Comparison of ENCODE assay signal across 1 cellular context in the genomic region with DNA sequence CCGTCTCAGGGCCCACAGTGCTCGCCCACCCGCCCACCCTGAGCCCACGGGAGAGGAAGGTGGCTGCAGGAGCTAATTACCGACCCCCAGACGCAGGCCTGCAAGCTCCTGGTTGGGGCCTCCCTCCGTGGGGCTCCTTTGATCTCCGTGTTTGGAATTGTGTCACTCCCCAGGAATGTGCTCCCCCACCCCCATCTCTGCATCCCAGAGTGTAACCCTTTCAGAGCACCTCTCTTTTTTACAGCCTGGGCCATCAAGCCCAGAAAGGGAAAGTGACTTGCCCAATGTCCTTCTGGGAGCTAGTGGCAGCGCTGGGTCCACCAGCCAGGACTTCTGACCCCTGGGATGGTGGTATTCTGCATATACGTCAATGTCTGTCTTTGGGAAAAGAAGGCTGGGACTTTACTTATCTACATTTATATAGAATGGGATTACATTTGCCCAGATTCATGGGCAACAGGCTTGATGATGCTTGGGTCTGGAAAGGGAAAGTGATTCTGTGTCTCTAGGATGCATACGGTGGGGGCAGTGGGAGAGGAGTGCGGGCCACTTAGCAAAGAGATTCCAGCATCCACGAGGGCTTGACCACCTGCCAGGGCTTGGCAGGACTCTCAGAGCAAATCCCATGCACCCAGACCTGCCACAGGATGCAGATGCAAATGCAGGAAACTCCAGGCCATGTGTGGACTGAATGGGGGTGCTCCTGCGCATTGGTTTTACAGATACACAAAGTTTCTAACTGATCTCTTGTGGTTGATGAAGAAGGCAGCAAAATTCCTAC.
TF ChIP-seq lines count a peak whose summit lies in the region.

No MANE protein-coding gene starts in this region.

TF ChIP-seq in GM23338, 12 proteins besides CTCF, POLR2A, EP300 and RAD21:
- TF ChIP-seq, protein P1, sequence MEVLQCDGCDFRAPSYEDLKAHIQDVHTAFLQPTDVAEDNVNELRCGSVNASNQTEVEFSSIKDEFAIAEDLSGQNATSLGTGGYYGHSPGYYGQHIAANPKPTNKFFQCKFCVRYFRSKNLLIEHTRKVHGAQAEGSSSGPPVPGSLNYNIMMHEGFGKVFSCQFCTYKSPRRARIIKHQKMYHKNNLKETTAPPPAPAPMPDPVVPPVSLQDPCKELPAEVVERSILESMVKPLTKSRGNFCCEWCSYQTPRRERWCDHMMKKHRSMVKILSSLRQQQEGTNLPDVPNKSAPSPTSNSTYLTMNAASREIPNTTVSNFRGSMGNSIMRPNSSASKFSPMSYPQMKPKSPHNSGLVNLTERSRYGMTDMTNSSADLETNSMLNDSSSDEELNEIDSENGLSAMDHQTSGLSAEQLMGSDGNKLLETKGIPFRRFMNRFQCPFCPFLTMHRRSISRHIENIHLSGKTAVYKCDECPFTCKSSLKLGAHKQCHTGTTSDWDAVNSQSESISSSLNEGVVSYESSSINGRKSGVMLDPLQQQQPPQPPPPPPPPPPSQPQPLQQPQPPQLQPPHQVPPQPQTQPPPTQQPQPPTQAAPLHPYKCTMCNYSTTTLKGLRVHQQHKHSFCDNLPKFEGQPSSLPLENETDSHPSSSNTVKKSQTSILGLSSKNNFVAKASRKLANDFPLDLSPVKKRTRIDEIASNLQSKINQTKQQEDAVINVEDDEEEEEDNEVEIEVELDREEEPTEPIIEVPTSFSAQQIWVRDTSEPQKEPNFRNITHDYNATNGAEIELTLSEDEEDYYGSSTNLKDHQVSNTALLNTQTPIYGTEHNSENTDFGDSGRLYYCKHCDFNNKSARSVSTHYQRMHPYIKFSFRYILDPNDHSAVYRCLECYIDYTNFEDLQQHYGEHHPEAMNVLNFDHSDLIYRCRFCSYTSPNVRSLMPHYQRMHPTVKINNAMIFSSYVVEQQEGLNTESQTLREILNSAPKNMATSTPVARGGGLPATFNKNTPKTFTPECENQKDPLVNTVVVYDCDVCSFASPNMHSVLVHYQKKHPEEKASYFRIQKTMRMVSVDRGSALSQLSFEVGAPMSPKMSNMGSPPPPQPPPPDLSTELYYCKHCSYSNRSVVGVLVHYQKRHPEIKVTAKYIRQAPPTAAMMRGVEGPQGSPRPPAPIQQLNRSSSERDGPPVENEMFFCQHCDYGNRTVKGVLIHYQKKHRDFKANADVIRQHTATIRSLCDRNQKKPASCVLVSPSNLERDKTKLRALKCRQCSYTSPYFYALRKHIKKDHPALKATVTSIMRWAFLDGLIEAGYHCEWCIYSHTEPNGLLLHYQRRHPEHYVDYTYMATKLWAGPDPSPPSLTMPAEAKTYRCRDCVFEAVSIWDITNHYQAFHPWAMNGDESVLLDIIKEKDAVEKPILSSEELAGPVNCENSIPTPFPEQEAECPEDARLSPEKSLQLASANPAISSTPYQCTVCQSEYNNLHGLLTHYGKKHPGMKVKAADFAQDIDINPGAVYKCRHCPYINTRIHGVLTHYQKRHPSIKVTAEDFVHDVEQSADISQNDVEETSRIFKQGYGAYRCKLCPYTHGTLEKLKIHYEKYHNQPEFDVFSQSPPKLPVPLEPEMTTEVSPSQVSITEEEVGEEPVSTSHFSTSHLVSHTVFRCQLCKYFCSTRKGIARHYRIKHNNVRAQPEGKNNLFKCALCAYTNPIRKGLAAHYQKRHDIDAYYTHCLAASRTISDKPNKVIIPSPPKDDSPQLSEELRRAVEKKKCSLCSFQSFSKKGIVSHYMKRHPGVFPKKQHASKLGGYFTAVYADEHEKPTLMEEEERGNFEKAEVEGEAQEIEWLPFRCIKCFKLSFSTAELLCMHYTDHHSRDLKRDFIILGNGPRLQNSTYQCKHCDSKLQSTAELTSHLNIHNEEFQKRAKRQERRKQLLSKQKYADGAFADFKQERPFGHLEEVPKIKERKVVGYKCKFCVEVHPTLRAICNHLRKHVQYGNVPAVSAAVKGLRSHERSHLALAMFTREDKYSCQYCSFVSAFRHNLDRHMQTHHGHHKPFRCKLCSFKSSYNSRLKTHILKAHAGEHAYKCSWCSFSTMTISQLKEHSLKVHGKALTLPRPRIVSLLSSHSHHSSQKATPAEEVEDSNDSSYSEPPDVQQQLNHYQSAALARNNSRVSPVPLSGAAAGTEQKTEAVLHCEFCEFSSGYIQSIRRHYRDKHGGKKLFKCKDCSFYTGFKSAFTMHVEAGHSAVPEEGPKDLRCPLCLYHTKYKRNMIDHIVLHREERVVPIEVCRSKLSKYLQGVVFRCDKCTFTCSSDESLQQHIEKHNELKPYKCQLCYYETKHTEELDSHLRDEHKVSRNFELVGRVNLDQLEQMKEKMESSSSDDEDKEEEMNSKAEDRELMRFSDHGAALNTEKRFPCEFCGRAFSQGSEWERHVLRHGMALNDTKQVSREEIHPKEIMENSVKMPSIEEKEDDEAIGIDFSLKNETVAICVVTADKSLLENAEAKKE (CRISPR knock-in tag; IDR thresholded peaks at IDR 0.05): no peak
- TF ChIP-seq POLR2AphosphoS5 (IDR thresholded peaks at IDR 0.05; ENCODE audit: low read depth) (no peak), STAT1 (IDR thresholded peaks at IDR 0.05; ENCODE audit: unreplicated experiment) (no peak), JUNB (IDR thresholded peaks at IDR 0.05; ENCODE audit: unreplicated experiment) (no peak), ZNF114 (CRISPR knock-in tag; IDR thresholded peaks at IDR 0.05) (no peak), NANOG (IDR thresholded peaks at IDR 0.05; ENCODE audit: borderline replicate concordance) (no peak), CREB1 (CRISPR knock-in tag; IDR thresholded peaks at IDR 0.05; ENCODE audit: low read depth) (no peak), EZH2phosphoT487 (IDR thresholded peaks at IDR 0.05; ENCODE audit: unreplicated experiment) (no peak), EZH2 (IDR thresholded peaks at IDR 0.05; ENCODE audit: low read depth, unreplicated experiment) (no peak), ZNF331 (CRISPR knock-in tag; IDR thresholded peaks at IDR 0.05; ENCODE audit: low read depth) (no peak)
- TF ChIP-seq, protein P2, sequence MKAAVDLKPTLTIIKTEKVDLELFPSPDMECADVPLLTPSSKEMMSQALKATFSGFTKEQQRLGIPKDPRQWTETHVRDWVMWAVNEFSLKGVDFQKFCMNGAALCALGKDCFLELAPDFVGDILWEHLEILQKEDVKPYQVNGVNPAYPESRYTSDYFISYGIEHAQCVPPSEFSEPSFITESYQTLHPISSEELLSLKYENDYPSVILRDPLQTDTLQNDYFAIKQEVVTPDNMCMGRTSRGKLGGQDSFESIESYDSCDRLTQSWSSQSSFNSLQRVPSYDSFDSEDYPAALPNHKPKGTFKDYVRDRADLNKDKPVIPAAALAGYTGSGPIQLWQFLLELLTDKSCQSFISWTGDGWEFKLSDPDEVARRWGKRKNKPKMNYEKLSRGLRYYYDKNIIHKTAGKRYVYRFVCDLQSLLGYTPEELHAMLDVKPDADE (IDR thresholded peaks at IDR 0.05): no peak
- TF ChIP-seq, protein P3, sequence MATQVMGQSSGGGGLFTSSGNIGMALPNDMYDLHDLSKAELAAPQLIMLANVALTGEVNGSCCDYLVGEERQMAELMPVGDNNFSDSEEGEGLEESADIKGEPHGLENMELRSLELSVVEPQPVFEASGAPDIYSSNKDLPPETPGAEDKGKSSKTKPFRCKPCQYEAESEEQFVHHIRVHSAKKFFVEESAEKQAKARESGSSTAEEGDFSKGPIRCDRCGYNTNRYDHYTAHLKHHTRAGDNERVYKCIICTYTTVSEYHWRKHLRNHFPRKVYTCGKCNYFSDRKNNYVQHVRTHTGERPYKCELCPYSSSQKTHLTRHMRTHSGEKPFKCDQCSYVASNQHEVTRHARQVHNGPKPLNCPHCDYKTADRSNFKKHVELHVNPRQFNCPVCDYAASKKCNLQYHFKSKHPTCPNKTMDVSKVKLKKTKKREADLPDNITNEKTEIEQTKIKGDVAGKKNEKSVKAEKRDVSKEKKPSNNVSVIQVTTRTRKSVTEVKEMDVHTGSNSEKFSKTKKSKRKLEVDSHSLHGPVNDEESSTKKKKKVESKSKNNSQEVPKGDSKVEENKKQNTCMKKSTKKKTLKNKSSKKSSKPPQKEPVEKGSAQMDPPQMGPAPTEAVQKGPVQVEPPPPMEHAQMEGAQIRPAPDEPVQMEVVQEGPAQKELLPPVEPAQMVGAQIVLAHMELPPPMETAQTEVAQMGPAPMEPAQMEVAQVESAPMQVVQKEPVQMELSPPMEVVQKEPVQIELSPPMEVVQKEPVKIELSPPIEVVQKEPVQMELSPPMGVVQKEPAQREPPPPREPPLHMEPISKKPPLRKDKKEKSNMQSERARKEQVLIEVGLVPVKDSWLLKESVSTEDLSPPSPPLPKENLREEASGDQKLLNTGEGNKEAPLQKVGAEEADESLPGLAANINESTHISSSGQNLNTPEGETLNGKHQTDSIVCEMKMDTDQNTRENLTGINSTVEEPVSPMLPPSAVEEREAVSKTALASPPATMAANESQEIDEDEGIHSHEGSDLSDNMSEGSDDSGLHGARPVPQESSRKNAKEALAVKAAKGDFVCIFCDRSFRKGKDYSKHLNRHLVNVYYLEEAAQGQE (IDR thresholded peaks at IDR 0.05; ENCODE audit: unreplicated experiment): no peak
